9 cellular contexts compared by ENCODE assay signal in the genomic region with DNA sequence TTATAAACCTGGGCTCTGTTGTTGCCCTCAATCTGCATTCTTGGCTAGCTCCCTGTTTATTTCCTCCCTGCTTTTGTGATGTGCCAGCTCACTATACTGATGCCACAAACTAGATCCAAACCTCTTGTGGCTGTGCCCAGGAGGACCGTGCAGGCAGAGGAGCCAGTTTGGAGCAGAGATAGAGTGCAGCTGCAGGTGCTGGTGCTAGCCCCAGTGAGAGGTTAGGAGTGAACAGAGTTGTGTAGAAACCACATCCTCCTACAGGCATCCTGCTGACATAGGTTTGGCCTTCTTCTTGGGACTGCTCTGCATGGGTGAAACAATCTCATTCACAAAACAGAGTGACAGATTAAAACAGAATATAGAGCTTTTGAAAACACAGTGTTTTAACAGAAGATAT. TPM values are rescaled to one million over a fixed set of nuclear protein-coding genes. Genes with fewer than 3 reads are reported as not detected.
DNase-seq lines count a peak whose midpoint lies in the region; ATAC-seq and TF ChIP-seq lines count a peak whose summit lies in the region.
"Had no signal": no experiment of that assay in that cellular context is flagged by ENCODE, and none has a peak within 500 bp of the region (broad histone marks: within the 10 kb centered on the region; RNA-seq: fewer than 3 reads in every experiment).

No MANE protein-coding gene starts in this region.

- H3K4me3 Mint-ChIP-seq in CD4-positive, alpha-beta memory T cell: peak overlapping the region; percentile 65 to 86 (median 81)
- H3K4me3 Mint-ChIP-seq in activated naive CD4-positive, alpha-beta T cell treated with anti-CD3 and anti-CD28 coated beads for 36 hours: no peak overlapping the region

- H3K27ac ChIP-seq in CD4-positive, alpha-beta memory T cell (ENCODE audit: low read depth, low read length): peak overlapping the region; percentile 34
- H3K27ac ChIP-seq in tibial artery (no peak overlapping the region), PC-9 (no peak overlapping the region)
- H3K27ac ChIP-seq: C4-2B had no signal

- TF ChIP-seq CTCF in tibial artery (IDR thresholded peaks at IDR 0.05) (no peak), PC-9 (conservative IDR thresholded peaks at IDR 0.05) (no peak)

- H3K36me3 Mint-ChIP-seq in CD4-positive, alpha-beta memory T cell: no peaks in the 10 kb centered on the region
- H3K36me3 Mint-ChIP-seq in activated naive CD4-positive, alpha-beta T cell treated with anti-CD3 and anti-CD28 coated beads for 36 hours (ENCODE audit: low read depth): no peaks in the 10 kb centered on the region

- H3K4me3 ChIP-seq in CD4-positive, alpha-beta memory T cell (ENCODE audit: low read length in 2 of 2): peak overlapping the region in 1 of 2 donors; percentile 26
- H3K4me3 ChIP-seq in tibial artery (no peak overlapping the region), PC-9 (no peak overlapping the region)

- H3K4me2 ChIP-seq in PC-9: no peak overlapping the region

- peak; percentile 95 for ATAC-seq in GM21423 (IDR thresholded peaks at IDR 0.05; ENCODE audit: unreplicated experiment)
- ATAC-seq in HG03571 (IDR thresholded peaks at IDR 0.05; ENCODE audit: unreplicated experiment): peak; percentile 89

- H2AFZ ChIP-seq in PC-9: no peak overlapping the region

- H3K9me2 ChIP-seq in PC-9 (ENCODE audit: insufficient read depth): no peaks in the 10 kb centered on the region

- H3K27ac Mint-ChIP-seq in CD4-positive, alpha-beta memory T cell: peak overlapping the region; percentile 83 to 89 (median 86)
- H3K27ac Mint-ChIP-seq in activated naive CD4-positive, alpha-beta T cell treated with anti-CD3 and anti-CD28 coated beads for 36 hours: peak overlapping the region; percentile 51

- peak; percentile 57 to 69 (median 64) for DNase-seq in CD4-positive, alpha-beta memory T cell
- peak; percentile 70 for DNase-seq in activated naive CD4-positive, alpha-beta T cell treated with anti-CD3 and anti-CD28 coated beads for 36 hours
- no peak for DNase-seq in tibial artery
- no peak for DNase-seq in PC-9
- no peak for DNase-seq in AML-193 (lab: John Stamatoyannopoulos, UW)
- DNase-seq in NOMO-1 (lab: John Stamatoyannopoulos, UW; ENCODE audit: unreplicated experiment in 2 of 2): no peak

- H3F3A ChIP-seq in PC-9 (ENCODE audit: insufficient read depth, low read depth): no peaks in the 10 kb centered on the region

- H3K9me3 ChIP-seq in CD4-positive, alpha-beta memory T cell (ENCODE audit: control insufficient read depth in 1 of 2, low read length in 2 of 2): no peaks in the 10 kb centered on the region
- no peaks in the 10 kb centered on the region for H3K9me3 ChIP-seq in tibial artery
- no peaks in the 10 kb centered on the region for H3K9me3 ChIP-seq in PC-9 (ENCODE audit: insufficient read depth, low read depth)

- peaks cover 40 to 59% (median 50%) of the 10 kb centered on the region in 4 donors for H3K4me1 Mint-ChIP-seq in CD4-positive, alpha-beta memory T cell
- H3K4me1 Mint-ChIP-seq in activated naive CD4-positive, alpha-beta T cell treated with anti-CD3 and anti-CD28 coated beads for 36 hours (ENCODE audit: low read depth): peaks cover 52% of the 10 kb centered on the region

- H3K27me3 ChIP-seq in CD4-positive, alpha-beta memory T cell (ENCODE audit: insufficient read depth, low read length): no peaks in the 10 kb centered on the region
- H3K27me3 ChIP-seq in tibial artery (peaks cover 0 to 4% of the 10 kb centered on the region in 2 donors), PC-9 (ENCODE audit: insufficient read depth, low read depth) (no peaks in the 10 kb centered on the region)

- H3K4me1 ChIP-seq in CD4-positive, alpha-beta memory T cell (ENCODE audit: insufficient read depth, low read length): peaks cover 53% of the 10 kb centered on the region
- H3K4me1 ChIP-seq in tibial artery (no peaks in the 10 kb centered on the region), PC-9 (replicated peaks; ENCODE audit: insufficient read depth) (no peaks in the 10 kb centered on the region)

- no peaks in the 10 kb centered on the region for H3K9me3 Mint-ChIP-seq in CD4-positive, alpha-beta memory T cell
- H3K9me3 Mint-ChIP-seq in activated naive CD4-positive, alpha-beta T cell treated with anti-CD3 and anti-CD28 coated beads for 36 hours: no peaks in the 10 kb centered on the region

- POLR2A ChIA-PET in CD4-positive, alpha-beta memory T cell (lab: Charles Lee; ENCODE audit: partially characterized antibody): interaction anchor here (1.3 to 2.9 kb wide), 8 partner anchors 7 to 118 kb away, joined by 3 to 15 read pairs (median 10); partner anchors contain the start of gene TNIP3
- POLR2A ChIA-PET in PC-9 (lab: Charles Lee; ENCODE audit: unreplicated experiment): no interaction called here

- no peaks in the 10 kb centered on the region for H4K20me1 ChIP-seq in PC-9 (ENCODE audit: insufficient read depth)

- no peaks in the 10 kb centered on the region for H3K79me2 ChIP-seq in PC-9 (ENCODE audit: low read depth)

- intact Hi-C loops in CD4-positive, alpha-beta memory T cell (cut with micrococcal nuclease): loop anchor here (1.0 to 10.0 kb wide), 7 partner anchors 8 to 1033 kb away; partner anchors contain the start of gene PRDM5
- intact Hi-C loops in activated naive CD4-positive, alpha-beta T cell treated with anti-CD3 and anti-CD28 coated beads for 36 hours (cut with micrococcal nuclease): loop anchor here (1.0 to 10.0 kb wide), 8 partner anchors 8 to 1265 kb away; partner anchors contain the start of genes ANXA5 and IL2
- intact Hi-C loops in tibial artery (cut with DNase I; ENCODE audit: low total_unique reads): loop anchor here (10.0 kb wide), 1 partner anchor 545 kb away; no protein-coding TSS in a partner anchor
- intact Hi-C loops in PC-9 (cut with micrococcal nuclease; ENCODE audit: unreplicated experiment): loop anchor here (5.0 kb wide), 1 partner anchor 467 kb away; no protein-coding TSS in a partner anchor

- BruUV-seq in PC-9 (replicated peaks; lab: Mats Ljungman, UMichigan): no TSS peak

- CTCF ChIA-PET in CD4-positive, alpha-beta memory T cell (lab: Charles Lee; ENCODE audit: partially characterized antibody): interaction anchor here (1.4 to 8.1 kb wide), 12 partner anchors 9 to 119 kb away, joined by 3 to 203 read pairs (median 10); partner anchors contain the start of gene TNIP3
- CTCF ChIA-PET in activated naive CD4-positive, alpha-beta T cell treated with anti-CD3 and anti-CD28 coated beads for 36 hours (lab: Charles Lee): interaction anchor here (0.6 to 5.5 kb wide), 9 partner anchors 10 to 372 kb away, joined by 3 to 86 read pairs (median 5); no protein-coding TSS in a partner anchor
- CTCF ChIA-PET in PC-9 (lab: Charles Lee): no interaction called here

- H3K27me3 Mint-ChIP-seq in CD4-positive, alpha-beta memory T cell: no peaks in the 10 kb centered on the region
- no peaks in the 10 kb centered on the region for H3K27me3 Mint-ChIP-seq in activated naive CD4-positive, alpha-beta T cell treated with anti-CD3 and anti-CD28 coated beads for 36 hours (ENCODE audit: low read depth)

- H3K36me3 ChIP-seq in CD4-positive, alpha-beta memory T cell (ENCODE audit: insufficient read depth, low read length): no peaks in the 10 kb centered on the region
- H3K36me3 ChIP-seq in tibial artery: no peaks in the 10 kb centered on the region
- no peaks in the 10 kb centered on the region for H3K36me3 ChIP-seq in PC-9 (ENCODE audit: low read depth)

RNA-seq across cellular contexts. Expression of gene TNIP3, which starts 25.7 kb away (rescaled TPM):
- total RNA-seq in CD4-positive, alpha-beta memory T cell: under 1 TPM; 0.38 to 0.55 TPM
- under 1 TPM; 0.52 to 0.55 TPM for polyA plus RNA-seq in CD4-positive, alpha-beta memory T cell
- 1 to 10 TPM; 1.8 to 2.7 TPM for total RNA-seq in activated naive CD4-positive, alpha-beta T cell treated with anti-CD3 and anti-CD28 coated beads for 36 hours
- total RNA-seq in PC-9 (2021): 0.63 and 1.2 TPM in 2 replicates

Comparison
In these comparisons a context has a peak if more than half of its experiments do, and no peak if none do; other contexts are left out.
1. DNase-seq: peak in CD4-positive, alpha-beta memory T cell (5 of 5) and activated naive CD4-positive, alpha-beta T cell treated with anti-CD3 and anti-CD28 coated beads for 36 hours (single experiment); none in tibial artery (0 of 2), PC-9 (0 of 2), AML-193 (0 of 2) and NOMO-1 (0 of 2).